In the genomic region with DNA sequence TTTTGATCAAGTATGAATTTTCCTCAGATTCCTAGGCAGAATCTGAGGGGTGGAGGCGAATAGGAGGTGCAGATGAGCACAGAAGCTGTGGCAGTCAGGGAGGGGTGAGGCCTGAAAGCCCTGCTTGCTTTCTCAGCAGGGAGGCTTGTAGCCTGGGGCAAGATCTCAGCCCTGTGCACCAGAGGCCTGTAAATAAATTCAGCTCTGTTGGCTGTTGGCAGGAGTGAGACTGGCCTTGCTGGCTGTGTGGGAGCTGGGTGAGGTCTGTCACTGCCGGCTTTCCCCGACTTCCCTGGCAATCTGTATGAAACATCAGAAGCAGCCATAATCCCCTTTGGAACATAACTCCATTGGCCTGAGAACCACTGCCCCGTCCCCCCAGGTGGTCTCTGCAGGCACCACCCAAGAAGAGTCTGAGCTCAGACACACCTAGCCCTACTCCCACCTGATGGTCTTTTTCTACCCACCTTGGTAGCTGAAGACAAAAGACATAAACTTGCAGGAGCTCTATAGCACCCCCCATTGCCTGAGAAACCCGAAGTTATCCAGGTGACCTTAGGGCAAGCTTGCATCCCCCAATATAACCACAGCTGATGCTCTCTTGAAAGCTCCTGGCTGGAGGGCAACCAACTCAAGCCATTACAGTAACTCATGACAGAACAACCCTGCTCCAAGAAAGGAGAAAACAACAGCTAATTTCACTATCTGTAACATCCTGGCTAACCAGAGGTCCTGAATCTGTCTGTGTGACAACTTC, we compare ENCODE assay signal across 18 cellular contexts. TPM values are rescaled to one million over a fixed set of nuclear protein-coding genes. Genes with fewer than 3 reads are reported as not detected.
DNase-seq lines count a peak whose midpoint lies in the region; ATAC-seq and TF ChIP-seq lines count a peak whose summit lies in the region.
"Had no signal": no experiment of that assay in that cellular context is flagged by ENCODE, and none has a peak within 500 bp of the region (broad histone marks: within the 10 kb centered on the region; RNA-seq: fewer than 3 reads in every experiment).

No MANE protein-coding gene starts in this region.

- BruUV-seq in mammary epithelial cell (replicated peaks; lab: Mats Ljungman, UMichigan), result no TSS peak

- DNase-seq in ELF-1 (ENCODE audit: low read depth, low spot score) (peak; percentile 91), MG63 (peak; percentile 83), mammary epithelial cell (peak; percentile 70), mesenchymal stem cell (no peak), hippocampal formation (lab: John Stamatoyannopoulos, UW) (no peak), cortex of kidney (lab: John Stamatoyannopoulos, UW) (no peak), DMS79 (lab: John Stamatoyannopoulos, UW) (no peak)
- DNase-seq in stimulated activated naive B cell treated with anti-CD40 and anti-IgM and Interleukin-4, amounts not matched to agents 10 μg/mL and 1 μg/mL and 100 μg/mL, for 72 hours, result no peak
- DNase-seq: activated naive CD8-positive, alpha-beta T cell treated with anti-CD3 and anti-CD28 coated beads for 36 hours; central memory CD4-positive, alpha-beta T cell; GF-D8; heart right ventricle; left colon; NCI-H1436; NCI-H524; T-helper 2 cell had no signal

- H2BK15ac ChIP-seq in mesenchymal stem cell (ENCODE audit: low read depth, poor library complexity, severe bottlenecking), result no peak overlapping the region

- no peak overlapping the region for H2BK12ac ChIP-seq in mesenchymal stem cell (ENCODE audit: low read length in 2 of 2)

- no peaks in the 10 kb centered on the region for H4K20me1 ChIP-seq in mammary epithelial cell (ENCODE audit: insufficient read depth, low read length)

- no peak overlapping the region for H3K14ac ChIP-seq in mesenchymal stem cell (ENCODE audit: low read length in 2 of 2)

- peaks cover 78% of the 10 kb centered on the region for H3K79me2 ChIP-seq in mammary epithelial cell (ENCODE audit: insufficient read depth, low read length)

- no peak overlapping the region for H2BK120ac ChIP-seq in mesenchymal stem cell (ENCODE audit: low read depth, low read length)

- H3K4me3 ChIP-seq in MG63 (no peak overlapping the region), mammary epithelial cell (replicated peaks in 1 of 3; ENCODE audit: insufficient read depth in 1 of 3, low read depth in 2 of 3, low read length in 3 of 3) (no peak overlapping the region), mesenchymal stem cell (ENCODE audit: insufficient read depth in 1 of 2, low read depth in 1 of 2, low read length in 2 of 2) (no peak overlapping the region)
- H3K4me3 ChIP-seq: heart right ventricle, K562 had no signal

- no peak overlapping the region for H3K27ac Mint-ChIP-seq in stimulated activated naive B cell treated with anti-CD40 and anti-IgM and Interleukin-4, amounts not matched to agents 10 μg/mL and 1 μg/mL and 100 μg/mL, for 72 hours
- H3K27ac Mint-ChIP-seq: activated naive CD8-positive, alpha-beta T cell treated with anti-CD3 and anti-CD28 coated beads for 36 hours had no signal

- CTCF ChIA-PET in mammary epithelial cell (lab: Charles Lee; ENCODE audit: low non-redundant PET), result no interaction called here

- no peak overlapping the region for H3K23ac ChIP-seq in mesenchymal stem cell (ENCODE audit: low read length in 2 of 2)

- H3K18ac ChIP-seq in mesenchymal stem cell (ENCODE audit: low read depth in 1 of 2, low read length in 2 of 2), result no peak overlapping the region

- 53% methylated on average over 5 of the region's 5 CpGs for WGBS in mammary epithelial cell (ENCODE audit: low coverage, missing lambda C conversion rate)
- WGBS in mesenchymal stem cell, result 91% methylated on average over 5 of the region's 5 CpGs

- dilution Hi-C loops in mammary epithelial cell (cut with HindIII; ENCODE audit: low sequenced_read_pairs), result no loop called here

- H3K27me3 ChIP-seq in MG63, result no peaks in the 10 kb centered on the region
- no peaks in the 10 kb centered on the region for H3K27me3 ChIP-seq in mammary epithelial cell (ENCODE audit: insufficient read depth, low read length)
- H3K27me3 ChIP-seq in mesenchymal stem cell (ENCODE audit: control insufficient read depth in 1 of 2, insufficient read depth in 1 of 2, low read length in 2 of 2), result no peaks in the 10 kb centered on the region

- H3K36me3 ChIP-seq in MG63, result no peaks in the 10 kb centered on the region; the same call in none of the 2 replicates
- peaks cover 1% of the 10 kb centered on the region for H3K36me3 ChIP-seq in mammary epithelial cell (ENCODE audit: insufficient read depth, low read length)
- H3K36me3 ChIP-seq in mesenchymal stem cell (ENCODE audit: control insufficient read depth in 1 of 2, insufficient read depth in 2 of 2, low read depth in 1 of 2, low read length in 2 of 2), result no peaks in the 10 kb centered on the region
- H3K36me3 ChIP-seq: heart right ventricle had no signal

- H3K36me3 Mint-ChIP-seq in stimulated activated naive B cell treated with anti-CD40 and anti-IgM and Interleukin-4, amounts not matched to agents 10 μg/mL and 1 μg/mL and 100 μg/mL, for 72 hours, result no peaks in the 10 kb centered on the region
- H3K36me3 Mint-ChIP-seq: activated naive CD8-positive, alpha-beta T cell treated with anti-CD3 and anti-CD28 coated beads for 36 hours had no signal

- in situ Hi-C loops in mammary epithelial cell (cut with MboI; ENCODE audit: low sequenced_read_pairs in 2 of 2), result no loop called here

- H4K91ac ChIP-seq in mesenchymal stem cell (ENCODE audit: low read length), result no peak overlapping the region

- H3K4me1 ChIP-seq in mammary epithelial cell (ENCODE audit: insufficient read depth, low read length) (peaks cover 54% of the 10 kb centered on the region), mesenchymal stem cell (ENCODE audit: control insufficient read depth, insufficient read depth, low read depth, low read length) (peaks cover 17% of the 10 kb centered on the region)
- H3K4me1 ChIP-seq: heart right ventricle had no signal

- intact Hi-C loops in mammary epithelial cell (cut with micrococcal nuclease), result loop anchor here (5.0 kb wide), 1 partner anchor 51 kb away; no protein-coding TSS in a partner anchor

- H3K4me2 ChIP-seq in mammary epithelial cell (ENCODE audit: insufficient read depth, low read depth, low read length) (no peak overlapping the region), mesenchymal stem cell (ENCODE audit: low read length, poor library complexity, severe bottlenecking) (no peak overlapping the region)

- H3K9me3 Mint-ChIP-seq in stimulated activated naive B cell treated with anti-CD40 and anti-IgM and Interleukin-4, amounts not matched to agents 10 μg/mL and 1 μg/mL and 100 μg/mL, for 72 hours, result peaks cover 0 to 2% of the 10 kb centered on the region in 2 donors
- H3K9me3 Mint-ChIP-seq: activated naive CD8-positive, alpha-beta T cell treated with anti-CD3 and anti-CD28 coated beads for 36 hours had no signal

- H3K9me3 ChIP-seq in MG63, result no peaks in the 10 kb centered on the region
- no peaks in the 10 kb centered on the region for H3K9me3 ChIP-seq in mammary epithelial cell (replicated peaks; ENCODE audit: insufficient read depth, low read length)
- H3K9me3 ChIP-seq in mesenchymal stem cell (ENCODE audit: control insufficient read depth, low read length), result no peaks in the 10 kb centered on the region
- H3K9me3 ChIP-seq: heart right ventricle had no signal

- no peak overlapping the region for H3K4me3 Mint-ChIP-seq in stimulated activated naive B cell treated with anti-CD40 and anti-IgM and Interleukin-4, amounts not matched to agents 10 μg/mL and 1 μg/mL and 100 μg/mL, for 72 hours
- H3K4me3 Mint-ChIP-seq: activated naive CD8-positive, alpha-beta T cell treated with anti-CD3 and anti-CD28 coated beads for 36 hours had no signal

- no peak overlapping the region for H3K4ac ChIP-seq in mesenchymal stem cell (ENCODE audit: low read depth in 1 of 2, low read length in 2 of 2)

- H2AFZ ChIP-seq in mammary epithelial cell (ENCODE audit: low read depth, low read length) (no peak overlapping the region), mesenchymal stem cell (ENCODE audit: low read depth, low read length) (no peak overlapping the region)

- H2BK5ac ChIP-seq in mesenchymal stem cell (ENCODE audit: low read depth, low read length, poor library complexity, severe bottlenecking), result no peak overlapping the region

- no peak overlapping the region for H2AK5ac ChIP-seq in mesenchymal stem cell (ENCODE audit: low read length, severe bottlenecking)

- no peaks in the 10 kb centered on the region for H3K4me1 Mint-ChIP-seq in stimulated activated naive B cell treated with anti-CD40 and anti-IgM and Interleukin-4, amounts not matched to agents 10 μg/mL and 1 μg/mL and 100 μg/mL, for 72 hours

- H3K27ac ChIP-seq in mammary epithelial cell (ENCODE audit: insufficient read depth, low read depth, low read length), result no peak overlapping the region
- peak overlapping the region; percentile 51 for H3K27ac ChIP-seq in mesenchymal stem cell (ENCODE audit: low read length, poor library complexity, severe bottlenecking)
- H3K27ac ChIP-seq: C4-2B, heart right ventricle had no signal

- TF ChIP-seq CTCF in mammary epithelial cell (conservative IDR thresholded peaks at IDR 0.05 in 1 of 2, IDR thresholded peaks at IDR 0.05 in 1 of 2; ENCODE audit: extremely low read depth in 1 of 2, insufficient read depth in 1 of 2, low read depth in 1 of 2, low read length in 2 of 2), result no peak

- peaks cover 1% of the 10 kb centered on the region for H3K79me1 ChIP-seq in mesenchymal stem cell (replicated peaks; ENCODE audit: low read length, poor library complexity, severe bottlenecking)

- H3K9ac ChIP-seq in mammary epithelial cell (ENCODE audit: insufficient read depth, low read length), result no peak overlapping the region
- H3K9ac ChIP-seq in mesenchymal stem cell (ENCODE audit: low read length), result no peak overlapping the region

- peak overlapping the region; percentile 10 for H4K8ac ChIP-seq in mesenchymal stem cell (ENCODE audit: low read length)

- peaks cover 13 to 20% of the 10 kb centered on the region in 2 donors for H3K27me3 Mint-ChIP-seq in stimulated activated naive B cell treated with anti-CD40 and anti-IgM and Interleukin-4, amounts not matched to agents 10 μg/mL and 1 μg/mL and 100 μg/mL, for 72 hours

- no peak for ATAC-seq in stimulated activated naive B cell treated with anti-CD40 and anti-IgM and Interleukin-4, amounts not matched to agents 10 μg/mL and 1 μg/mL and 100 μg/mL, for 72 hours (replicated peaks)
- ATAC-seq: heart right ventricle, K562, left colon had no signal

RNA-seq across cellular contexts. Expression of a gene that starts 32.3 kb away (rescaled TPM):
- total RNA-seq in MG63 (2014; rRNA removed; shearing (Covaris generic); ENCODE audit: low replicate concordance), result 47.2 and 48.6 TPM in 2 replicates
- total RNA-seq in mammary epithelial cell, result 10 to 100 TPM; 19.2 to 28.7 TPM
- 28.0 TPM for polyA plus RNA-seq in mammary epithelial cell
- 37.7 TPM for polyA minus RNA-seq in mammary epithelial cell
- polyA plus RNA-seq in mesenchymal stem cell (2013, experiment 1 of 2), result 27.8 TPM
- polyA plus RNA-seq in mesenchymal stem cell (2013, experiment 2 of 2), result 27.9 TPM
- total RNA-seq: K562 had no signal
- polyA plus RNA-seq: K562 had no signal

Comparison
In these comparisons a context has a peak if more than half of its experiments do, and no peak if none do; other contexts are left out.
1. DNase-seq: peak in ELF-1 (single experiment), MG63 (single experiment) and mammary epithelial cell (single experiment); none in mesenchymal stem cell (single experiment), stimulated activated naive B cell treated with anti-CD40 and anti-IgM and Interleukin-4, amounts not matched to agents 10 μg/mL and 1 μg/mL and 100 μg/mL, for 72 hours (single experiment), hippocampal formation (0 of 2), cortex of kidney (single experiment) and DMS79 (single experiment).